Comparison of ENCODE assay signal across 10 cellular contexts in genomic region chr2:60560734-60561649, GRCh38. TPM values are rescaled to one million over a fixed set of nuclear protein-coding genes. Genes with fewer than 3 reads are reported as not detected.
A peak's percentile ranks its signal among the peaks of the same experiment; 100 is the strongest.
DNase-seq lines count a peak whose midpoint lies in the region; ATAC-seq, FAIRE-seq and TF ChIP-seq lines count a peak whose summit lies in the region.
"Had no signal": no experiment of that assay in that cellular context is flagged by ENCODE, and none has a peak within 500 bp of the region (broad histone marks: within the 10 kb centered on the region; RNA-seq: fewer than 3 reads in every experiment).

No MANE protein-coding gene starts in this region.

- no peaks in the 10 kb centered on the region for H3K9me3 ChIP-seq in DND-41 (ENCODE audit: insufficient read depth, low read length, severe bottlenecking)

- peaks cover 26% of the 10 kb centered on the region for H3K4me1 ChIP-seq in DND-41 (ENCODE audit: insufficient read depth, low read length)

- POLR2A ChIA-PET in WTC11 (lab: Charles Lee): interaction anchor here (0.6 kb wide), 1 partner anchor 1098 kb away, joined by 3 read pairs; no protein-coding TSS in a partner anchor

- peaks cover 19% of the 10 kb centered on the region for H3K27me3 Mint-ChIP-seq in WTC11 (ENCODE audit: low read depth)

- H3K4me3 ChIP-seq in DND-41 (ENCODE audit: low read depth in 1 of 2, low read length in 2 of 2): no peak overlapping the region

- peaks cover 31% of the 10 kb centered on the region for H3K4me1 Mint-ChIP-seq in WTC11

- no peaks in the 10 kb centered on the region for H3K9me3 Mint-ChIP-seq in WTC11
- H3K9me3 Mint-ChIP-seq: natural killer cell treated with Interleukin-12 subunit alpha and Interleukin-12 subunit beta and Interleukin-15 and Interleukin-18, amount 100 ng/mL, for 72 hours; T-helper 1 cell treated with Interleukin-12 subunit alpha and Interleukin-12 subunit beta and Interleukin-4 antibody, amounts not matched to agents 30 μg/mL and 1 μg/mL, for 36 hours had no signal

- no peak overlapping the region for H3K27ac ChIP-seq in DND-41 (ENCODE audit: low read length)

- ATAC-seq in DND-41 (ENCODE audit: insufficient read depth, low read depth) (peak; percentile 71), WTC11 (peak; percentile 71), left colon (peak; percentile 66), HG03095 (IDR thresholded peaks at IDR 0.05; ENCODE audit: unreplicated experiment) (no peak), GM19467 (IDR thresholded peaks at IDR 0.05; ENCODE audit: unreplicated experiment) (no peak)

- peak; percentile 79 for TF ChIP-seq CTCF in DND-41 (IDR thresholded peaks at IDR 0.05; ENCODE audit: borderline replicate concordance, extremely low read depth, low read length, poor library complexity, severe bottlenecking)
- peak; percentile 39; the same call in 1 of the 2 replicates for TF ChIP-seq CTCF in WTC11 (IDR thresholded peaks at IDR 0.05)

- H2AFZ ChIP-seq in DND-41 (ENCODE audit: low read depth, low read length): no peak overlapping the region

- intact Hi-C loops in left colon (cut with DNase I, micrococcal nuclease): no loop called here

- no peak overlapping the region for H3K27ac Mint-ChIP-seq in WTC11
- H3K27ac Mint-ChIP-seq: natural killer cell treated with Interleukin-12 subunit alpha and Interleukin-12 subunit beta and Interleukin-15 and Interleukin-18, amount 100 ng/mL, for 72 hours; T-helper 1 cell treated with Interleukin-12 subunit alpha and Interleukin-12 subunit beta and Interleukin-4 antibody, amounts not matched to agents 30 μg/mL and 1 μg/mL, for 36 hours had no signal

- no peaks in the 10 kb centered on the region for H3K36me3 Mint-ChIP-seq in WTC11
- H3K36me3 Mint-ChIP-seq: natural killer cell treated with Interleukin-12 subunit alpha and Interleukin-12 subunit beta and Interleukin-15 and Interleukin-18, amount 100 ng/mL, for 72 hours had no signal

- no peak overlapping the region for H3K4me3 Mint-ChIP-seq in WTC11
- H3K4me3 Mint-ChIP-seq: natural killer cell treated with Interleukin-12 subunit alpha and Interleukin-12 subunit beta and Interleukin-15 and Interleukin-18, amount 100 ng/mL, for 72 hours; T-helper 1 cell treated with Interleukin-12 subunit alpha and Interleukin-12 subunit beta and Interleukin-4 antibody, amounts not matched to agents 30 μg/mL and 1 μg/mL, for 36 hours had no signal

- DNase-seq in DND-41: peak; percentile 42
- DNase-seq in GM19239 (ENCODE audit: insufficient read length, low spot score): no peak
- no peak for DNase-seq in HTR-8/SVneo (ENCODE audit: insufficient read length, low spot score)
- no peak for DNase-seq in WTC11 (ENCODE audit: low spot score)
- no peak for DNase-seq in left colon
- no peak for DNase-seq in activated naive CD4-positive, alpha-beta T cell treated with Interleukin-2 at 50 U/mL for 16 hours

- H3K79me2 ChIP-seq in DND-41 (ENCODE audit: insufficient read depth, low read length): no peaks in the 10 kb centered on the region

- peaks cover 26% of the 10 kb centered on the region for H3K27me3 ChIP-seq in DND-41 (ENCODE audit: insufficient read depth, low read length, poor library complexity)

- H3K9ac ChIP-seq in DND-41 (ENCODE audit: low read depth, low read length): no peak overlapping the region

- no peaks in the 10 kb centered on the region for H4K20me1 ChIP-seq in DND-41 (ENCODE audit: insufficient read depth, low read length)

- CTCF ChIA-PET in WTC11 (lab: Charles Lee): interaction anchor here (0.6 to 2.9 kb wide), 26 partner anchors 9 to 628 kb away, joined by 3 to 43 read pairs (median 4); no protein-coding TSS in a partner anchor

- peak; percentile 82 for FAIRE-seq in GM19239 (lab: Jason Lieb, UNC)
- FAIRE-seq in HTR-8/SVneo (lab: Jason Lieb, UNC): peak; percentile 57

- H3K36me3 ChIP-seq in DND-41 (ENCODE audit: insufficient read depth, low read length): no peaks in the 10 kb centered on the region

- H3K4me2 ChIP-seq in DND-41 (ENCODE audit: insufficient read depth, low read length): no peak overlapping the region

TF ChIP-seq in WTC11, 78 proteins besides CTCF, POLR2A, EP300 and RAD21:
- TF ChIP-seq KAT7 (CRISPR knock-in tag; IDR thresholded peaks at IDR 0.05; ENCODE audit: borderline replicate concordance) (no peak), NR3C1 (CRISPR knock-in tag; conservative IDR thresholded peaks at IDR 0.05; ENCODE audit: low read depth) (no peak), SMAD4 (CRISPR knock-in tag; IDR thresholded peaks at IDR 0.05) (no peak), ESRRA (CRISPR knock-in tag; IDR thresholded peaks at IDR 0.05; ENCODE audit: borderline replicate concordance) (no peak), ATF6 (CRISPR knock-in tag; IDR thresholded peaks at IDR 0.05) (no peak), NFATC4 (CRISPR knock-in tag; IDR thresholded peaks at IDR 0.05) (no peak)
- TF ChIP-seq, protein P1, sequence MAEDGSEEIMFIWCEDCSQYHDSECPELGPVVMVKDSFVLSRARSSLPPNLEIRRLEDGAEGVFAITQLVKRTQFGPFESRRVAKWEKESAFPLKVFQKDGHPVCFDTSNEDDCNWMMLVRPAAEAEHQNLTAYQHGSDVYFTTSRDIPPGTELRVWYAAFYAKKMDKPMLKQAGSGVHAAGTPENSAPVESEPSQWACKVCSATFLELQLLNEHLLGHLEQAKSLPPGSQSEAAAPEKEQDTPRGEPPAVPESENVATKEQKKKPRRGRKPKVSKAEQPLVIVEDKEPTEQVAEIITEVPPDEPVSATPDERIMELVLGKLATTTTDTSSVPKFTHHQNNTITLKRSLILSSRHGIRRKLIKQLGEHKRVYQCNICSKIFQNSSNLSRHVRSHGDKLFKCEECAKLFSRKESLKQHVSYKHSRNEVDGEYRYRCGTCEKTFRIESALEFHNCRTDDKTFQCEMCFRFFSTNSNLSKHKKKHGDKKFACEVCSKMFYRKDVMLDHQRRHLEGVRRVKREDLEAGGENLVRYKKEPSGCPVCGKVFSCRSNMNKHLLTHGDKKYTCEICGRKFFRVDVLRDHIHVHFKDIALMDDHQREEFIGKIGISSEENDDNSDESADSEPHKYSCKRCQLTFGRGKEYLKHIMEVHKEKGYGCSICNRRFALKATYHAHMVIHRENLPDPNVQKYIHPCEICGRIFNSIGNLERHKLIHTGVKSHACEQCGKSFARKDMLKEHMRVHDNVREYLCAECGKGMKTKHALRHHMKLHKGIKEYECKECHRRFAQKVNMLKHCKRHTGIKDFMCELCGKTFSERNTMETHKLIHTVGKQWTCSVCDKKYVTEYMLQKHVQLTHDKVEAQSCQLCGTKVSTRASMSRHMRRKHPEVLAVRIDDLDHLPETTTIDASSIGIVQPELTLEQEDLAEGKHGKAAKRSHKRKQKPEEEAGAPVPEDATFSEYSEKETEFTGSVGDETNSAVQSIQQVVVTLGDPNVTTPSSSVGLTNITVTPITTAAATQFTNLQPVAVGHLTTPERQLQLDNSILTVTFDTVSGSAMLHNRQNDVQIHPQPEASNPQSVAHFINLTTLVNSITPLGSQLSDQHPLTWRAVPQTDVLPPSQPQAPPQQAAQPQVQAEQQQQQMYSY (CRISPR knock-in tag; IDR thresholded peaks at IDR 0.05): no peak
- TF ChIP-seq, protein P2, sequence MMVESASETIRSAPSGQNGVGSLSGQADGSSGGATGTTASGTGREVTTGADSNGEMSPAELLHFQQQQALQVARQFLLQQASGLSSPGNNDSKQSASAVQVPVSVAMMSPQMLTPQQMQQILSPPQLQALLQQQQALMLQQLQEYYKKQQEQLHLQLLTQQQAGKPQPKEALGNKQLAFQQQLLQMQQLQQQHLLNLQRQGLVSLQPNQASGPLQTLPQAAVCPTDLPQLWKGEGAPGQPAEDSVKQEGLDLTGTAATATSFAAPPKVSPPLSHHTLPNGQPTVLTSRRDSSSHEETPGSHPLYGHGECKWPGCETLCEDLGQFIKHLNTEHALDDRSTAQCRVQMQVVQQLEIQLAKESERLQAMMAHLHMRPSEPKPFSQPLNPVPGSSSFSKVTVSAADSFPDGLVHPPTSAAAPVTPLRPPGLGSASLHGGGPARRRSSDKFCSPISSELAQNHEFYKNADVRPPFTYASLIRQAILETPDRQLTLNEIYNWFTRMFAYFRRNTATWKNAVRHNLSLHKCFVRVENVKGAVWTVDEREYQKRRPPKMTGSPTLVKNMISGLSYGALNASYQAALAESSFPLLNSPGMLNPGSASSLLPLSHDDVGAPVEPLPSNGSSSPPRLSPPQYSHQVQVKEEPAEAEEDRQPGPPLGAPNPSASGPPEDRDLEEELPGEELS (CRISPR knock-in tag; IDR thresholded peaks at IDR 0.05): no peak
- TF ChIP-seq, protein P3, sequence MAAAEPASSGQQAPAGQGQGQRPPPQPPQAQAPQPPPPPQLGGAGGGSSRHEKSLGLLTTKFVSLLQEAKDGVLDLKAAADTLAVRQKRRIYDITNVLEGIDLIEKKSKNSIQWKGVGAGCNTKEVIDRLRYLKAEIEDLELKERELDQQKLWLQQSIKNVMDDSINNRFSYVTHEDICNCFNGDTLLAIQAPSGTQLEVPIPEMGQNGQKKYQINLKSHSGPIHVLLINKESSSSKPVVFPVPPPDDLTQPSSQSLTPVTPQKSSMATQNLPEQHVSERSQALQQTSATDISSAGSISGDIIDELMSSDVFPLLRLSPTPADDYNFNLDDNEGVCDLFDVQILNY (CRISPR knock-in tag; IDR thresholded peaks at IDR 0.05): no peak

RNA-seq across cellular contexts. Expression of gene BCL11A, which starts 7.5 kb away (rescaled TPM):
- total RNA-seq in WTC11 (2021) (45.0 to 53.2 TPM (median 46.8 TPM) in 3 replicates), left colon (10 to 100 TPM; 28.9 to 29.0 TPM)

Comparison
In these comparisons a context has a peak if more than half of its experiments do, and no peak if none do; other contexts are left out.
1. ATAC-seq: peak in DND-41 (single experiment), WTC11 (single experiment) and left colon (single experiment); none in HG03095 (single experiment) and GM19467 (single experiment).